Comparison of ENCODE assay signal across 14 cellular contexts in the genomic region with DNA sequence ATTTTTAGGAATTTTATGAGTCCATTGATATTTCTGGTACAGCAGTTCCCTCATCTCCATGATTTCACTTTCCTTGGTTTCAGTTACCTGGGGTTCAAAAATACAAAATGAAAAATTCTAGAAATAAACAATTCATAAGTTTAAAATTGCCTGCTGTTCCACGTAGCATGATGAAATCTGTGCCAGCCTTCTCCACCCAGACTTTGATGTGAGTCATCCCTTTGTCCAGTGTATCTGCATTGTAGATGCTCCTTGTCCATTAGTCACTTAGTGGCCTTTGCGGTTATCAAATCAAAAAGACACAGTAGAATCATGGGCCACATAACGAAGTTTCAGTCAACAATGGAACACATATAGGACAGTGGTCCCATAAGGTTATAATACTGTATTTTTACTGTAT.
A peak's percentile ranks its signal among the peaks of the same experiment; 100 is the strongest.
DNase-seq lines count a peak whose midpoint lies in the region; ATAC-seq and TF ChIP-seq lines count a peak whose summit lies in the region.
"Had no signal": no experiment of that assay in that cellular context is flagged by ENCODE, and none has a peak within 500 bp of the region (broad histone marks: within the 10 kb centered on the region; RNA-seq: fewer than 3 reads in every experiment).

No MANE protein-coding gene starts in this region.

- CTCF ChIA-PET in SK-N-SH (lab: Yijun Ruan, JAX) (no interaction called here), WTC11 (lab: Charles Lee) (no interaction called here)

- 0 out of 2 replicates have a peak, but pooled peaks cover 2% of the 10 kb centered on the region for H3K36me3 Mint-ChIP-seq in WTC11

- H3K9ac ChIP-seq in GM23248 = peak overlapping the region; percentile 66
- H3K9ac ChIP-seq in SK-N-SH = peak overlapping the region; percentile 58; the same call in 1 of the 2 replicates
- peak overlapping the region; percentile 27 for H3K9ac ChIP-seq in skeletal muscle satellite cell (ENCODE audit: low read depth, low read length)

- no peaks in the 10 kb centered on the region for H3K9me3 ChIP-seq in GM23248 (ENCODE audit: low read depth)
- no peaks in the 10 kb centered on the region for H3K9me3 ChIP-seq in SK-N-SH
- H3K9me3 ChIP-seq in skeletal muscle satellite cell (replicated peaks; ENCODE audit: low read length) = no peaks in the 10 kb centered on the region
- H3K9me3 ChIP-seq: heart right ventricle, right lobe of liver had no signal

- DNase-seq in GM23248 = peak; percentile 93
- DNase-seq in SK-N-SH = no peak
- DNase-seq in fibroblast of mammary gland (ENCODE audit: low read depth) = peak; percentile 87
- DNase-seq in germinal center (ENCODE audit: low spot score) = no peak
- no peak for DNase-seq in WTC11 (ENCODE audit: low spot score)
- no peak for DNase-seq in DMS 273 treated with DMSO at 0.1 percent for 48 hours (lab: John Stamatoyannopoulos, UW)
- DNase-seq in DMS153 (lab: John Stamatoyannopoulos, UW) = no peak
- DNase-seq: activated CD8-positive, alpha-beta memory T cell treated with anti-CD3 and anti-CD28 coated beads, Interleukin-2, amount 50 U/mL, for 48 hours; COR-L47; heart right ventricle; NCI-H1694; nephron progenitor cell; right lobe of liver had no signal

- H3K4me1 ChIP-seq in GM23248 (ENCODE audit: insufficient read depth) (peaks cover 55% of the 10 kb centered on the region), SK-N-SH (ENCODE audit: control insufficient read depth in 1 of 2, insufficient read depth in 2 of 2, low read depth in 1 of 2, low read length in 1 of 2) (peaks cover 11 to 18% of the 10 kb centered on the region in 2 experiments; a peak in 3 of 4 replicates), skeletal muscle satellite cell (ENCODE audit: control insufficient read depth, insufficient read depth, low read length) (peaks cover 46% of the 10 kb centered on the region)
- H3K4me1 ChIP-seq: right lobe of liver had no signal

- H3K4me2 ChIP-seq in GM23248 (ENCODE audit: unreplicated experiment) (peak overlapping the region; percentile 40), SK-N-SH (no peak overlapping the region), skeletal muscle satellite cell (ENCODE audit: low read length) (peak overlapping the region; percentile 26)

- no peak for TF ChIP-seq RAD21 in SK-N-SH (IDR thresholded peaks at IDR 0.05; ENCODE audit: low read length)

- peak overlapping the region; percentile 49 for H2AFZ ChIP-seq in GM23248
- peak overlapping the region; percentile 62 for H2AFZ ChIP-seq in SK-N-SH (ENCODE audit: low read depth)

- H4K20me1 ChIP-seq in GM23248 (ENCODE audit: insufficient read depth) (no peaks in the 10 kb centered on the region), SK-N-SH (ENCODE audit: insufficient read depth) (no peaks in the 10 kb centered on the region)

- no peaks in the 10 kb centered on the region for H3K9me2 ChIP-seq in GM23248 (ENCODE audit: insufficient read depth)
- no peaks in the 10 kb centered on the region for H3K9me2 ChIP-seq in SK-N-SH

- H3K27me3 Mint-ChIP-seq in WTC11 (ENCODE audit: low read depth) = no peaks in the 10 kb centered on the region

- H3F3A ChIP-seq in GM23248 (ENCODE audit: insufficient read depth) = peaks cover 51% of the 10 kb centered on the region
- H3F3A ChIP-seq in SK-N-SH (replicated peaks; ENCODE audit: insufficient read depth) = peaks cover 36% of the 10 kb centered on the region

- H3K27me3 ChIP-seq in GM23248 (replicated peaks; ENCODE audit: insufficient read depth) = no peaks in the 10 kb centered on the region
- H3K27me3 ChIP-seq in SK-N-SH (ENCODE audit: insufficient read depth) = no peaks in the 10 kb centered on the region
- H3K27me3 ChIP-seq in skeletal muscle satellite cell (ENCODE audit: control insufficient read depth, insufficient read depth, low read length) = no peaks in the 10 kb centered on the region
- H3K27me3 ChIP-seq: heart right ventricle, right lobe of liver had no signal

- H3K9me3 Mint-ChIP-seq in WTC11 = peaks cover 7% of the 10 kb centered on the region

- H3K4me3 Mint-ChIP-seq in WTC11 = no peak overlapping the region
- H3K4me3 Mint-ChIP-seq: nephron progenitor cell had no signal

- POLR2A ChIA-PET in SK-N-SH (lab: Yijun Ruan, JAX) (no interaction called here), WTC11 (lab: Charles Lee) (no interaction called here)

- peak overlapping the region; percentile 92 for H3K27ac ChIP-seq in GM23248
- peak overlapping the region in 1 of 2 experiments; percentile 98; a peak in 2 of 4 replicates for H3K27ac ChIP-seq in SK-N-SH (ENCODE audit: low read depth in 2 of 2, low read length in 1 of 2)
- H3K27ac ChIP-seq: right lobe of liver had no signal

- 23 to 25% methylated on average over 3 of the region's 3 CpGs for WGBS in GM23248 (ENCODE audit: low coverage in 1 of 2, low lambda C conversion rate in 2 of 2, missing lambda C conversion rate in 2 of 2), 2 experiments
- 28% methylated on average over 3 of the region's 3 CpGs for WGBS in SK-N-SH (ENCODE audit: low lambda C conversion rate)

- no peak for ATAC-seq in WTC11
- ATAC-seq: heart right ventricle had no signal

- H3K27ac Mint-ChIP-seq in WTC11 = no peak overlapping the region
- H3K27ac Mint-ChIP-seq: nephron progenitor cell had no signal

- TF ChIP-seq CTCF in SK-N-SH (IDR thresholded peaks at IDR 0.05) = no peak
- TF ChIP-seq CTCF in fibroblast of mammary gland (conservative IDR thresholded peaks at IDR 0.05; ENCODE audit: control insufficient read depth, insufficient read depth, low read depth, low read length) = no peak
- TF ChIP-seq CTCF in WTC11 (IDR thresholded peaks at IDR 0.05) = no peak

- 0 out of 2 replicates have a peak, but pooled peaks cover 6% of the 10 kb centered on the region for H3K4me1 Mint-ChIP-seq in WTC11
- H3K4me1 Mint-ChIP-seq: nephron progenitor cell had no signal

- H3K4me3 ChIP-seq in GM23248 (no peak overlapping the region), SK-N-SH (ENCODE audit: low read depth in 2 of 2, low read length in 1 of 2) (no peak overlapping the region), fibroblast of mammary gland (ENCODE audit: control insufficient read depth, low read depth, low read length) (no peak overlapping the region), skeletal muscle satellite cell (ENCODE audit: low read length) (no peak overlapping the region)
- H3K4me3 ChIP-seq: heart right ventricle, right lobe of liver had no signal

- H3K36me3 ChIP-seq in GM23248 (ENCODE audit: low read depth) = no peaks in the 10 kb centered on the region
- H3K36me3 ChIP-seq in SK-N-SH (replicated peaks in 1 of 2; ENCODE audit: control insufficient read depth in 1 of 2, insufficient read depth in 2 of 2, low read length in 1 of 2) = no peaks in the 10 kb centered on the region
- no peaks in the 10 kb centered on the region for H3K36me3 ChIP-seq in skeletal muscle satellite cell (ENCODE audit: insufficient read depth, low read length)
- H3K36me3 ChIP-seq: heart right ventricle, right lobe of liver had no signal

- in situ Hi-C loops in GM23248 (cut with MboI) = no loop called here

- TF ChIP-seq EP300 in SK-N-SH (IDR thresholded peaks at IDR 0.05; ENCODE audit: borderline replicate concordance in 1 of 2, low read depth in 1 of 2, low read length in 1 of 2) = peak in 1 of 2 experiments; percentile 67; a peak in 1 of 4 replicates

- H3K79me2 ChIP-seq in GM23248 (ENCODE audit: insufficient read depth) (no peaks in the 10 kb centered on the region), SK-N-SH (ENCODE audit: insufficient read depth) (no peaks in the 10 kb centered on the region)

TF ChIP-seq in SK-N-SH, 30 proteins besides CTCF, POLR2A, EP300 and RAD21 (continues in another document):
- TF ChIP-seq, protein P1, sequence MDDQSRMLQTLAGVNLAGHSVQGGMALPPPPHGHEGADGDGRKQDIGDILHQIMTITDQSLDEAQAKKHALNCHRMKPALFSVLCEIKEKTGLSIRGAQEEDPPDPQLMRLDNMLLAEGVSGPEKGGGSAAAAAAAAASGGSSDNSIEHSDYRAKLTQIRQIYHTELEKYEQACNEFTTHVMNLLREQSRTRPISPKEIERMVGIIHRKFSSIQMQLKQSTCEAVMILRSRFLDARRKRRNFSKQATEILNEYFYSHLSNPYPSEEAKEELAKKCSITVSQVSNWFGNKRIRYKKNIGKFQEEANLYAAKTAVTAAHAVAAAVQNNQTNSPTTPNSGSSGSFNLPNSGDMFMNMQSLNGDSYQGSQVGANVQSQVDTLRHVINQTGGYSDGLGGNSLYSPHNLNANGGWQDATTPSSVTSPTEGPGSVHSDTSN (IDR thresholded peaks at IDR 0.05) = peak; percentile 60; the same call in 1 of the 2 replicates
- TF ChIP-seq GABPA (IDR thresholded peaks at IDR 0.05; ENCODE audit: low read depth) (no peak), YY1 (IDR thresholded peaks at IDR 0.05; ENCODE audit: low read depth) (no peak), FOXM1 (IDR thresholded peaks at IDR 0.05; ENCODE audit: low read depth) (0 out of 2 replicates have a peak, but pooled peaks have one; percentile 40), NFIC (IDR thresholded peaks at IDR 0.05; ENCODE audit: borderline replicate concordance) (peak; percentile 36; the same call in 1 of the 2 replicates), JUND (IDR thresholded peaks at IDR 0.05) (peak; percentile 79), TCF12 (IDR thresholded peaks at IDR 0.05) (peak; percentile 74), POLR2AphosphoS5 (IDR thresholded peaks at IDR 0.05; ENCODE audit: low read depth, low read length) (no peak; the same call in 1 of the 2 replicates)

TF ChIP-seq in WTC11, 78 proteins besides CTCF, POLR2A, EP300 and RAD21 (continues in another document):
- TF ChIP-seq ZNF396 (CRISPR knock-in tag; IDR thresholded peaks at IDR 0.05; ENCODE audit: borderline replicate concordance) (no peak), E2F5 (CRISPR knock-in tag; IDR thresholded peaks at IDR 0.05) (no peak), MYBL2 (CRISPR knock-in tag; IDR thresholded peaks at IDR 0.05) (no peak), NR2C2 (CRISPR knock-in tag; IDR thresholded peaks at IDR 0.05) (no peak), NFYB (CRISPR knock-in tag; conservative IDR thresholded peaks at IDR 0.05; ENCODE audit: low read depth) (no peak), GTF2I (CRISPR knock-in tag; conservative IDR thresholded peaks at IDR 0.05) (no peak), ZBTB21 (CRISPR knock-in tag; IDR thresholded peaks at IDR 0.05; ENCODE audit: borderline replicate concordance) (no peak), ELF4 (CRISPR knock-in tag; IDR thresholded peaks at IDR 0.05; ENCODE audit: low read depth) (no peak)

Comparison
In these comparisons a context has a peak if more than half of its experiments do, and no peak if none do; other contexts are left out.
1. DNase-seq: peak in GM23248 (single experiment) and fibroblast of mammary gland (single experiment); none in SK-N-SH (single experiment), germinal center (single experiment), WTC11 (single experiment), DMS 273 treated with DMSO at 0.1 percent for 48 hours (single experiment) and DMS153 (single experiment).
2. Peak in every context shown above with its lines, with median percentiles within 50 percentile points of each other: H3K9ac ChIP-seq.